ENCODE assay signal across 3 cellular contexts in the genomic region with DNA sequence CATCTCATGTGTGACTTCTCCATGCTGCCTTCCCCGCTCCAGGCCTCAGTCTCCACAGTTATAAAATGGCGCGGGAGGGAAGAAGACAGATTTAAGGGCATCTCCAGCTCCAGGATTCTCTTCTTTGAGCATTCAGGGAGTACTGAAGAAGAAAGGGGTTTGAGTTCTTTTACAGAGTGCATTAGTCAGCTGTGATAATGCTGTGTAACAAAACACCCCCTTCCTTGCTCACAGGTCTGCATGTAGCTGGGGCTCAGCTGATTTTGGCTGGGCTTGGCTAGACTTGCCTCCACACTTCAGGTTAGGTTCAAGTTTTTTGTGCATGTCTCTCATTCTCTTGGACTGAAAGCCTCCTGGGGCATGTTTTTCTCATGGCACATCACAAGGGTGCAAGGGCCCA.
TF ChIP-seq lines count a peak whose summit lies in the region.

No MANE protein-coding gene starts in this region.

TF ChIP-seq in HepG2, 621 proteins besides CTCF, POLR2A, EP300 and RAD21 (continues in another document):
- TF ChIP-seq, protein P1, sequence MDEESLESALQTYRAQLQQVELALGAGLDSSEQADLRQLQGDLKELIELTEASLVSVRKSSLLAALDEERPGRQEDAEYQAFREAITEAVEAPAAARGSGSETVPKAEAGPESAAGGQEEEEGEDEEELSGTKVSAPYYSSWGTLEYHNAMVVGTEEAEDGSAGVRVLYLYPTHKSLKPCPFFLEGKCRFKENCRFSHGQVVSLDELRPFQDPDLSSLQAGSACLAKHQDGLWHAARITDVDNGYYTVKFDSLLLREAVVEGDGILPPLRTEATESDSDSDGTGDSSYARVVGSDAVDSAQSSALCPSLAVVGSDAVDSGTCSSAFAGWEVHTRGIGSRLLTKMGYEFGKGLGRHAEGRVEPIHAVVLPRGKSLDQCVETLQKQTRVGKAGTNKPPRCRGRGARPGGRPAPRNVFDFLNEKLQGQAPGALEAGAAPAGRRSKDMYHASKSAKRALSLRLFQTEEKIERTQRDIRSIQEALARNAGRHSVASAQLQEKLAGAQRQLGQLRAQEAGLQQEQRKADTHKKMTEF (CRISPR knock-in tag; IDR thresholded peaks at IDR 0.05) = no peak
- TF ChIP-seq, protein P2, sequence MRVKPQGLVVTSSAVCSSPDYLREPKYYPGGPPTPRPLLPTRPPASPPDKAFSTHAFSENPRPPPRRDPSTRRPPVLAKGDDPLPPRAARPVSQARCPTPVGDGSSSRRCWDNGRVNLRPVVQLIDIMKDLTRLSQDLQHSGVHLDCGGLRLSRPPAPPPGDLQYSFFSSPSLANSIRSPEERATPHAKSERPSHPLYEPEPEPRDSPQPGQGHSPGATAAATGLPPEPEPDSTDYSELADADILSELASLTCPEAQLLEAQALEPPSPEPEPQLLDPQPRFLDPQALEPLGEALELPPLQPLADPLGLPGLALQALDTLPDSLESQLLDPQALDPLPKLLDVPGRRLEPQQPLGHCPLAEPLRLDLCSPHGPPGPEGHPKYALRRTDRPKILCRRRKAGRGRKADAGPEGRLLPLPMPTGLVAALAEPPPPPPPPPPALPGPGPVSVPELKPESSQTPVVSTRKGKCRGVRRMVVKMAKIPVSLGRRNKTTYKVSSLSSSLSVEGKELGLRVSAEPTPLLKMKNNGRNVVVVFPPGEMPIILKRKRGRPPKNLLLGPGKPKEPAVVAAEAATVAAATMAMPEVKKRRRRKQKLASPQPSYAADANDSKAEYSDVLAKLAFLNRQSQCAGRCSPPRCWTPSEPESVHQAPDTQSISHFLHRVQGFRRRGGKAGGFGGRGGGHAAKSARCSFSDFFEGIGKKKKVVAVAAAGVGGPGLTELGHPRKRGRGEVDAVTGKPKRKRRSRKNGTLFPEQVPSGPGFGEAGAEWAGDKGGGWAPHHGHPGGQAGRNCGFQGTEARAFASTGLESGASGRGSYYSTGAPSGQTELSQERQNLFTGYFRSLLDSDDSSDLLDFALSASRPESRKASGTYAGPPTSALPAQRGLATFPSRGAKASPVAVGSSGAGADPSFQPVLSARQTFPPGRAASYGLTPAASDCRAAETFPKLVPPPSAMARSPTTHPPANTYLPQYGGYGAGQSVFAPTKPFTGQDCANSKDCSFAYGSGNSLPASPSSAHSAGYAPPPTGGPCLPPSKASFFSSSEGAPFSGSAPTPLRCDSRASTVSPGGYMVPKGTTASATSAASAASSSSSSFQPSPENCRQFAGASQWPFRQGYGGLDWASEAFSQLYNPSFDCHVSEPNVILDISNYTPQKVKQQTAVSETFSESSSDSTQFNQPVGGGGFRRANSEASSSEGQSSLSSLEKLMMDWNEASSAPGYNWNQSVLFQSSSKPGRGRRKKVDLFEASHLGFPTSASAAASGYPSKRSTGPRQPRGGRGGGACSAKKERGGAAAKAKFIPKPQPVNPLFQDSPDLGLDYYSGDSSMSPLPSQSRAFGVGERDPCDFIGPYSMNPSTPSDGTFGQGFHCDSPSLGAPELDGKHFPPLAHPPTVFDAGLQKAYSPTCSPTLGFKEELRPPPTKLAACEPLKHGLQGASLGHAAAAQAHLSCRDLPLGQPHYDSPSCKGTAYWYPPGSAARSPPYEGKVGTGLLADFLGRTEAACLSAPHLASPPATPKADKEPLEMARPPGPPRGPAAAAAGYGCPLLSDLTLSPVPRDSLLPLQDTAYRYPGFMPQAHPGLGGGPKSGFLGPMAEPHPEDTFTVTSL (CRISPR knock-in tag; IDR thresholded peaks at IDR 0.05; ENCODE audit: borderline replicate concordance) = no peak

TF ChIP-seq in HEK293, 187 proteins besides CTCF, POLR2A, EP300 and RAD21:
- TF ChIP-seq ZNF514 (tag by site-specific recombination; IDR thresholded peaks at IDR 0.05) (no peak), RBAK (tag by site-specific recombination; IDR thresholded peaks at IDR 0.05) (0 out of 2 replicates have a peak, but pooled peaks have one; percentile 51), ZNF426 (tag by site-specific recombination; IDR thresholded peaks at IDR 0.05) (no peak), ZNF24 (tag by site-specific recombination; IDR thresholded peaks at IDR 0.05) (no peak)
- TF ChIP-seq, protein P3, sequence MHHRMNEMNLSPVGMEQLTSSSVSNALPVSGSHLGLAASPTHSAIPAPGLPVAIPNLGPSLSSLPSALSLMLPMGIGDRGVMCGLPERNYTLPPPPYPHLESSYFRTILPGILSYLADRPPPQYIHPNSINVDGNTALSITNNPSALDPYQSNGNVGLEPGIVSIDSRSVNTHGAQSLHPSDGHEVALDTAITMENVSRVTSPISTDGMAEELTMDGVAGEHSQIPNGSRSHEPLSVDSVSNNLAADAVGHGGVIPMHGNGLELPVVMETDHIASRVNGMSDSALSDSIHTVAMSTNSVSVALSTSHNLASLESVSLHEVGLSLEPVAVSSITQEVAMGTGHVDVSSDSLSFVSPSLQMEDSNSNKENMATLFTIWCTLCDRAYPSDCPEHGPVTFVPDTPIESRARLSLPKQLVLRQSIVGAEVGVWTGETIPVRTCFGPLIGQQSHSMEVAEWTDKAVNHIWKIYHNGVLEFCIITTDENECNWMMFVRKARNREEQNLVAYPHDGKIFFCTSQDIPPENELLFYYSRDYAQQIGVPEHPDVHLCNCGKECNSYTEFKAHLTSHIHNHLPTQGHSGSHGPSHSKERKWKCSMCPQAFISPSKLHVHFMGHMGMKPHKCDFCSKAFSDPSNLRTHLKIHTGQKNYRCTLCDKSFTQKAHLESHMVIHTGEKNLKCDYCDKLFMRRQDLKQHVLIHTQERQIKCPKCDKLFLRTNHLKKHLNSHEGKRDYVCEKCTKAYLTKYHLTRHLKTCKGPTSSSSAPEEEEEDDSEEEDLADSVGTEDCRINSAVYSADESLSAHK (tag by site-specific recombination; IDR thresholded peaks at IDR 0.05) = no peak
TF ChIP-seq in HEK293: peak in this region for 1.

TF ChIP-seq in K562, 482 proteins besides CTCF, POLR2A, EP300 and RAD21:
- TF ChIP-seq BCOR (IDR thresholded peaks at IDR 0.05) (0 out of 2 replicates have a peak, but pooled peaks have one; percentile 30), MEF2A (IDR thresholded peaks at IDR 0.05; ENCODE audit: control insufficient read depth, low read depth, low read length) (no peak), KDM1A (IDR thresholded peaks at IDR 0.05) (0 out of 4 replicates have a peak, but pooled peaks of 1 of the 2 experiments have one; percentile 9), RBM25 (IDR thresholded peaks at IDR 0.05; ENCODE audit: low read depth, low read length, severe bottlenecking) (peak; percentile 49), THRAP3 (IDR thresholded peaks at IDR 0.05; ENCODE audit: borderline replicate concordance) (no peak)
